9 cellular contexts compared by ENCODE assay signal in the genomic region with DNA sequence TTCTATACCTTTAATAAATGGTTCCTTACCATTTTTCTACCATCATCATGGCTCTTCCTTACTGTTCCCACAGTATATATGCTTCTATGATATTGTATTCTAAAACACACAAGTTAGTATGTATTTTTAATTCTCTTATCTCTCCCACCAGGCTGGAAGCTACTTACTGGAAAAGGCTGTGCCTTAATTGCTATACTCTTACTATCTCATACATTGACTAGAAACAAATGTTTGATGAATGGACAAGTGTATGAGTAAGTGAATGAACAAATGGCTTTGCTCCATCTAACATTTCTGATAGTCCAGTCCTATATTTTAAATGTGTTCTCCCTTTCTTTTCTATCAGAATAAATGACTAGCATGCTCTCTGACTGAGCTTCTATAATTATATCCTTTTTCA.
"Had no signal": no experiment of that assay in that cellular context is flagged by ENCODE, and none has a peak within 500 bp of the region (broad histone marks: within the 10 kb centered on the region; RNA-seq: fewer than 3 reads in every experiment).

No MANE protein-coding gene starts in this region.

- H3K4me2 ChIP-seq: GM23338 had no signal

- FAIRE-seq: H1, H54, HepG2 had no signal

- ATAC-seq: GM23338, HepG2 had no signal

- H3K27ac Mint-ChIP-seq: GM23338, H9, IgD-negative memory B cell had no signal

- H3K9me3 Mint-ChIP-seq: GM23338, H9 had no signal

- H3K27ac ChIP-seq: HL-60 had no signal

- H2AFZ ChIP-seq: GM23338 had no signal

- H3K27me3 Mint-ChIP-seq: IgD-negative memory B cell had no signal

- H3K4me1 Mint-ChIP-seq: GM23338, H9 had no signal

- H3K4me3 Mint-ChIP-seq: GM23338, H9, IgD-negative memory B cell had no signal

- DNase-seq: H9, HCEC 1CT, KG1 had no signal

- H3K4me3 ChIP-seq: GM23338 had no signal
